13 cellular contexts compared by ENCODE assay signal in genomic region chr6:44227138-44227770, GRCh38. TPM values are rescaled to one million over a fixed set of nuclear protein-coding genes. Genes with fewer than 3 reads are reported as not detected.
DNase-seq lines count a peak whose midpoint lies in the region; ATAC-seq and TF ChIP-seq lines count a peak whose summit lies in the region.
"Had no signal": no experiment of that assay in that cellular context is flagged by ENCODE, and none has a peak within 500 bp of the region (broad histone marks: within the 10 kb centered on the region; RNA-seq: fewer than 3 reads in every experiment).

No MANE protein-coding gene starts in this region.

- WGBS in transverse colon (ENCODE audit: low coverage in 1 of 2), 2 donors = 65% methylated on average over 7 of the region's 7 CpGs; no CpG with 5 or more reads in 1 of the 2 donors

- peaks cover 13% of the 10 kb centered on the region for H3K4me1 ChIP-seq in foreskin keratinocyte
- peaks cover 22 to 58% (median 37%) of the 10 kb centered on the region in 4 donors for H3K4me1 ChIP-seq in transverse colon
- H3K4me1 ChIP-seq in Caco-2 = peaks cover 37% of the 10 kb centered on the region

- intact Hi-C loops in transverse colon (cut with DNase I; ENCODE audit: low total_unique reads) (no loop called here), left colon (cut with DNase I, micrococcal nuclease) (no loop called here), Caco-2 (cut with micrococcal nuclease; ENCODE audit: unreplicated experiment) (no loop called here)

- H3K4me2 ChIP-seq in neural cell (ENCODE audit: low read length) = peak overlapping the region; percentile 65

- no peaks in the 10 kb centered on the region for H3K9me2 ChIP-seq in neural cell (ENCODE audit: insufficient read depth, low read length)

- no peaks in the 10 kb centered on the region for H3K9me3 ChIP-seq in neural cell (ENCODE audit: low read length)
- H3K9me3 ChIP-seq in transverse colon = no peaks in the 10 kb centered on the region
- H3K9me3 ChIP-seq in Caco-2 = no peaks in the 10 kb centered on the region
- H3K9me3 ChIP-seq: left lung had no signal

- CTCF ChIA-PET in Caco-2 (lab: Charles Lee) = no interaction called here
- CTCF ChIA-PET in activated naive CD4-positive, alpha-beta T cell treated with anti-CD3 and anti-CD28 coated beads, Interleukin-2, amount 10 ng/mL, durations not matched to agents 7 days and 5 days (lab: Charles Lee) = interaction anchor here (0.7 to 1.7 kb wide), 2 partner anchors 10 to 30 kb away, joined by 3 to 7 read pairs; no protein-coding TSS in a partner anchor

- H2AFZ ChIP-seq in neural cell (ENCODE audit: low read depth, low read length) = peak overlapping the region; percentile 78

- TF ChIP-seq CTCF in foreskin keratinocyte (conservative IDR thresholded peaks at IDR 0.05) (no peak), neural cell (IDR thresholded peaks at IDR 0.05; ENCODE audit: poor library complexity, severe bottlenecking) (no peak), transverse colon (IDR thresholded peaks at IDR 0.05) (no peak), Caco-2 (IDR thresholded peaks at IDR 0.05; ENCODE audit: insufficient read depth in 1 of 2, low read depth in 1 of 2, low read length in 1 of 2, severe bottlenecking in 1 of 2, unreplicated experiment in 1 of 2) (no peak)

- DNase-seq in NCI-H748 (lab: John Stamatoyannopoulos, UW; ENCODE audit: unreplicated experiment) (peak; percentile 14), NCI-H748 treated with DMSO at 0.1 percent for 48 hours (lab: John Stamatoyannopoulos, UW) (no peak), foreskin keratinocyte (no peak), transverse colon (no peak), left colon (no peak), Caco-2 (no peak)
- no peak for DNase-seq in activated naive CD4-positive, alpha-beta T cell treated with anti-CD3 and anti-CD28 coated beads, Interleukin-2, amount 10 ng/mL, durations not matched to agents 7 days and 5 days
- DNase-seq: activated T-cell treated with anti-CD3 and anti-CD28 coated beads, Interleukin-2, amount 50 U/mL, for 4 hours; DMS153; left lung; NCI-H2107 had no signal

- no TSS peak for BruUV-seq in Caco-2 (replicated peaks; lab: Mats Ljungman, UMichigan)

- in situ Hi-C loops in transverse colon (cut with MboI; ENCODE audit: low pct_ligation_motif_present in 1 of 4, low pct_unique_long_range_greater_than_20kb in 1 of 4, low sequenced_read_pairs in 3 of 4) = no loop called here

- H3K27ac Mint-ChIP-seq in Caco-2 (ENCODE audit: unreplicated experiment) = no peak overlapping the region
- no peak overlapping the region for H3K27ac Mint-ChIP-seq in activated naive CD4-positive, alpha-beta T cell treated with anti-CD3 and anti-CD28 coated beads, Interleukin-2, amount 10 ng/mL, durations not matched to agents 7 days and 5 days

- no peak for TF ChIP-seq POLR2A in transverse colon (IDR thresholded peaks at IDR 0.05)

- H3K27me3 ChIP-seq in foreskin keratinocyte (no peaks in the 10 kb centered on the region), neural cell (ENCODE audit: insufficient read depth, low read depth, low read length) (no peaks in the 10 kb centered on the region), transverse colon (peaks cover 4% of the 10 kb centered on the region), Caco-2 (replicated peaks; ENCODE audit: control insufficient read depth, insufficient read depth, low read length) (no peaks in the 10 kb centered on the region)
- H3K27me3 ChIP-seq: left lung had no signal

- no peaks in the 10 kb centered on the region for H3F3A ChIP-seq in neural cell (ENCODE audit: insufficient read depth, low read length, poor library complexity, severe bottlenecking)

- no peak for TF ChIP-seq RAD21 in neural cell (conservative IDR thresholded peaks at IDR 0.05)

- no peaks in the 10 kb centered on the region for H3K27me3 Mint-ChIP-seq in Caco-2 (ENCODE audit: insufficient read depth, unreplicated experiment)
- peaks cover 7% of the 10 kb centered on the region for H3K27me3 Mint-ChIP-seq in activated naive CD4-positive, alpha-beta T cell treated with anti-CD3 and anti-CD28 coated beads, Interleukin-2, amount 10 ng/mL, durations not matched to agents 7 days and 5 days
- H3K27me3 Mint-ChIP-seq: central memory CD8-positive, alpha-beta T cell had no signal

- no peak overlapping the region for H3K27ac ChIP-seq in foreskin keratinocyte
- H3K27ac ChIP-seq in neural cell (ENCODE audit: low read length) = peak overlapping the region; percentile 75
- peak overlapping the region; percentile 22 to 94 (median 86) for H3K27ac ChIP-seq in transverse colon
- H3K27ac ChIP-seq: left lung had no signal

- H3K4me3 ChIP-seq in neural cell (ENCODE audit: low read length) (peak overlapping the region; percentile 57), transverse colon (no peak overlapping the region), Caco-2 (ENCODE audit: low read depth, low read length) (no peak overlapping the region)
- H3K4me3 ChIP-seq: left lung had no signal

- H3K36me3 Mint-ChIP-seq in Caco-2 (ENCODE audit: insufficient read depth, unreplicated experiment) = peaks cover 17% of the 10 kb centered on the region
- H3K36me3 Mint-ChIP-seq in activated naive CD4-positive, alpha-beta T cell treated with anti-CD3 and anti-CD28 coated beads, Interleukin-2, amount 10 ng/mL, durations not matched to agents 7 days and 5 days = peaks cover 4% of the 10 kb centered on the region

- POLR2A ChIA-PET in Caco-2 (lab: Charles Lee) = no interaction called here

- H3K4me1 Mint-ChIP-seq in Caco-2 (ENCODE audit: low read depth, unreplicated experiment) = peaks cover 7% of the 10 kb centered on the region
- H3K4me1 Mint-ChIP-seq in activated naive CD4-positive, alpha-beta T cell treated with anti-CD3 and anti-CD28 coated beads, Interleukin-2, amount 10 ng/mL, durations not matched to agents 7 days and 5 days = peaks cover 20% of the 10 kb centered on the region

- H3K36me3 ChIP-seq in neural cell (ENCODE audit: insufficient read depth, low read length) = no peaks in the 10 kb centered on the region
- H3K36me3 ChIP-seq in transverse colon = no peaks in the 10 kb centered on the region
- no peaks in the 10 kb centered on the region for H3K36me3 ChIP-seq in Caco-2 (ENCODE audit: control insufficient read depth, insufficient read depth, low read length)

- ATAC-seq in foreskin keratinocyte (peak; percentile 6), left colon (no peak)
- ATAC-seq: activated T-cell treated with anti-CD3 and anti-CD28 coated beads, Interleukin-2, amount 50 U/mL, for 4 hours; left lung had no signal

- no peaks in the 10 kb centered on the region for H4K20me1 ChIP-seq in neural cell (ENCODE audit: insufficient read depth)

- H3K79me2 ChIP-seq in neural cell (replicated peaks; ENCODE audit: insufficient read depth, low read length) = peaks cover 3% of the 10 kb centered on the region

- H3K9me3 Mint-ChIP-seq in Caco-2 (ENCODE audit: unreplicated experiment) = no peaks in the 10 kb centered on the region
- no peaks in the 10 kb centered on the region for H3K9me3 Mint-ChIP-seq in activated naive CD4-positive, alpha-beta T cell treated with anti-CD3 and anti-CD28 coated beads, Interleukin-2, amount 10 ng/mL, durations not matched to agents 7 days and 5 days
- H3K9me3 Mint-ChIP-seq: activated T-cell treated with anti-CD3 and anti-CD28 coated beads, Interleukin-2, amount 50 U/mL, for 4 hours; central memory CD8-positive, alpha-beta T cell had no signal

- H3K4me3 Mint-ChIP-seq in Caco-2 (ENCODE audit: unreplicated experiment) = no peak overlapping the region
- H3K4me3 Mint-ChIP-seq in activated naive CD4-positive, alpha-beta T cell treated with anti-CD3 and anti-CD28 coated beads, Interleukin-2, amount 10 ng/mL, durations not matched to agents 7 days and 5 days = no peak overlapping the region
- H3K4me3 Mint-ChIP-seq: activated T-cell treated with anti-CD3 and anti-CD28 coated beads, Interleukin-2, amount 50 U/mL, for 4 hours; central memory CD8-positive, alpha-beta T cell had no signal

- peak overlapping the region; percentile 62 for H3K9ac ChIP-seq in neural cell (ENCODE audit: low read length)

- TF ChIP-seq EP300 in neural cell (conservative IDR thresholded peaks at IDR 0.05; ENCODE audit: poor library complexity, severe bottlenecking) = peak; percentile 24
- no peak for TF ChIP-seq EP300 in transverse colon (IDR thresholded peaks at IDR 0.05; ENCODE audit: low read depth)

TF ChIP-seq in neural cell, 6 proteins besides CTCF, POLR2A, EP300 and RAD21 (continues in another document):
- TF ChIP-seq SMC3 (conservative IDR thresholded peaks at IDR 0.05; ENCODE audit: poor library complexity) (no peak), TAF1 (IDR thresholded peaks at IDR 0.05; ENCODE audit: low read depth) (no peak)

RNA-seq across cellular contexts. Expression of gene SLC29A1, which starts 3.9 kb away (rescaled TPM):
- total RNA-seq in foreskin keratinocyte (34.6 and 42.2 TPM in 2 replicates), transverse colon (10 to 100 TPM; 25.1 to 45.2 (median 35.6) TPM), left colon (10 to 100 TPM; 13.0 to 22.8 TPM), Caco-2 (2022) (80.7 and 81.3 TPM in 2 replicates)
- polyA plus RNA-seq in foreskin keratinocyte (42.1 and 50.9 TPM in 2 replicates), neural cell (18.9 and 29.5 TPM in 2 replicates)
- polyA minus RNA-seq in neural cell = 11.7 and 12.7 TPM in 2 replicates

RNA-seq across cellular contexts. Expression of gene MYMX, which starts 10.5 kb away (rescaled TPM):
- total RNA-seq in foreskin keratinocyte = not detected in 2 replicates
- not detected in 2 replicates for polyA plus RNA-seq in foreskin keratinocyte
- not detected in 2 replicates for polyA plus RNA-seq in neural cell
- polyA minus RNA-seq in neural cell = not detected in 2 replicates
- total RNA-seq in transverse colon = under 1 TPM in 1 of 4 donors, not detected in 3; 0.95 TPM
- total RNA-seq in left colon = not detected
- total RNA-seq in Caco-2 (2022) = not detected in 2 replicates
- total RNA-seq: activated T-cell treated with anti-CD3 and anti-CD28 coated beads, Interleukin-2, amount 50 U/mL, for 4 hours had no signal

RNA-seq across cellular contexts. Expression of gene HSP90AB1, which starts 19.6 kb away (rescaled TPM):
- 1,007 and 1,222 TPM in 2 replicates for total RNA-seq in foreskin keratinocyte
- polyA plus RNA-seq in foreskin keratinocyte = 607 and 798 TPM in 2 replicates
- 485 and 522 TPM in 2 replicates for polyA plus RNA-seq in neural cell
- polyA minus RNA-seq in neural cell = 358 and 429 TPM in 2 replicates
- 100 to 1,000 TPM; 105 to 371 (median 242) TPM for total RNA-seq in transverse colon
- total RNA-seq in left colon = 100 to 1,000 TPM; 278 to 329 TPM
- total RNA-seq in Caco-2 (2022) = 967 and 1,046 TPM in 2 replicates

RNA-seq across cellular contexts. Expression of gene SLC35B2, which starts 30.1 kb away (rescaled TPM):
- total RNA-seq in foreskin keratinocyte = 76.7 and 77.0 TPM in 2 replicates
- 72.9 and 79.6 TPM in 2 replicates for polyA plus RNA-seq in foreskin keratinocyte
- 44.5 and 64.9 TPM in 2 replicates for polyA plus RNA-seq in neural cell
- polyA minus RNA-seq in neural cell = 33.5 and 42.1 TPM in 2 replicates
- total RNA-seq in transverse colon = 10 to 100 TPM in 3 of 4 donors, 1 to 10 TPM in 1; 9.0 to 36.4 (median 22.5) TPM
- 10 to 100 TPM; 34.9 to 43.5 TPM for total RNA-seq in left colon
- total RNA-seq in Caco-2 (2022) = 44.6 and 44.8 TPM in 2 replicates

RNA-seq across cellular contexts. Expression of gene NFKBIE, which starts 38.1 kb away (rescaled TPM):
- 15.8 and 16.8 TPM in 2 replicates for total RNA-seq in foreskin keratinocyte
- polyA plus RNA-seq in foreskin keratinocyte = 16.9 and 18.7 TPM in 2 replicates
- polyA plus RNA-seq in neural cell = 15.1 and 16.8 TPM in 2 replicates
- 12.7 and 13.7 TPM in 2 replicates for polyA minus RNA-seq in neural cell
- total RNA-seq in transverse colon = 10 to 100 TPM in 3 of 4 donors, 1 to 10 TPM in 1; 2.6 to 67.3 (median 19.0) TPM
- 10 to 100 TPM in 1 of 2 donors, 1 to 10 TPM in 1; 9.6 to 15.3 TPM for total RNA-seq in left colon
- total RNA-seq in Caco-2 (2022) = 8.4 and 10.1 TPM in 2 replicates
